In genomic region chr5:150136290-150136689, GRCh38 we compare ENCODE assay signal across 19 cellular contexts. TPM values are rescaled to one million over a fixed set of nuclear protein-coding genes. Genes with fewer than 3 reads are reported as not detected.
A peak's percentile ranks its signal among the peaks of the same experiment; 100 is the strongest.
DNase-seq lines count a peak whose midpoint lies in the region; ATAC-seq, FAIRE-seq and TF ChIP-seq lines count a peak whose summit lies in the region.
"Had no signal": no experiment of that assay in that cellular context is flagged by ENCODE, and none has a peak within 500 bp of the region (broad histone marks: within the 10 kb centered on the region; RNA-seq: fewer than 3 reads in every experiment).

No MANE protein-coding gene starts in this region.

- no peak overlapping the region for H2BK5ac ChIP-seq in H1 (ENCODE audit: low read depth, low read length)

- H2AFZ ChIP-seq in mammary epithelial cell (ENCODE audit: low read depth, low read length) = no peak overlapping the region
- H2AFZ ChIP-seq in H1 (ENCODE audit: low read length) = no peak overlapping the region
- no peak overlapping the region for H2AFZ ChIP-seq in neural progenitor cell (replicated peaks)

- no peak overlapping the region for H2AK5ac ChIP-seq in H1 (ENCODE audit: low read depth, low read length)

- no TSS peak for BruUV-seq in mammary epithelial cell (replicated peaks; lab: Mats Ljungman, UMichigan)

- no peaks in the 10 kb centered on the region for H3K23me2 ChIP-seq in H1 (ENCODE audit: low read depth, low read length)

- TF ChIP-seq EP300 in H1 (IDR thresholded peaks at IDR 0.05; ENCODE audit: borderline replicate concordance in 1 of 2, low read depth in 2 of 2, low read length in 2 of 2) = no peak
- no peak for TF ChIP-seq EP300 in tibial nerve (IDR thresholded peaks at IDR 0.05)

- DNase-seq in breast epithelium (ENCODE audit: low spot score in 2 of 2) = no peak
- DNase-seq in mammary epithelial cell = no peak
- DNase-seq in H1 (ENCODE audit: low read depth in 1 of 2, low spot score in 2 of 2) = no peak
- DNase-seq in neural progenitor cell (ENCODE audit: low spot score) = no peak
- DNase-seq in tibial nerve (ENCODE audit: low spot score in 2 of 2) = no peak
- no peak for DNase-seq in NCI-H524 treated with DMSO at 0.1 percent for 48 hours (lab: John Stamatoyannopoulos, UW)
- DNase-seq in stimulated activated naive CD8-positive, alpha-beta T cell treated with anti-CD3 and anti-CD28 coated beads, Interleukin-15, amount 100 ng/mL, for 72 hours = no peak
- no peak for DNase-seq in DMS 273 treated with DMSO at 0.1 percent for 48 hours (lab: John Stamatoyannopoulos, UW)
- DNase-seq: 8988T; activated CD4-positive, CD25-positive, alpha-beta regulatory T cell treated with anti-CD3 and anti-CD28 coated beads, Interleukin-2, amount 50 U/mL, for 72 hours; C1 segment of cervical spinal cord; NCI-H2029; SHP77 treated with DMSO at 0.1 percent for 48 hours had no signal

- no peak overlapping the region for H3K4me3 ChIP-seq in breast epithelium
- no peak overlapping the region for H3K4me3 ChIP-seq in mammary epithelial cell (replicated peaks in 1 of 3; ENCODE audit: insufficient read depth in 1 of 3, low read depth in 2 of 3, low read length in 3 of 3)
- H3K4me3 ChIP-seq in H1 (ENCODE audit: extremely low read depth in 1 of 4, insufficient read depth in 2 of 4, low read depth in 3 of 4, low read length in 4 of 4) = no peak overlapping the region
- H3K4me3 ChIP-seq in neural progenitor cell = no peak overlapping the region
- no peak overlapping the region for H3K4me3 ChIP-seq in tibial nerve

- H3K27ac ChIP-seq in breast epithelium (peak overlapping the region; percentile 48 to 86), mammary epithelial cell (ENCODE audit: insufficient read depth, low read depth, low read length) (no peak overlapping the region), H1 (ENCODE audit: low read depth, low read length) (no peak overlapping the region), neural progenitor cell (no peak overlapping the region), tibial nerve (peak overlapping the region in 3 of 4 donors; percentile 60 to 99 (median 97))
- H3K27ac ChIP-seq: neutrophil had no signal

- H3K36me3 ChIP-seq in breast epithelium = no peaks in the 10 kb centered on the region
- H3K36me3 ChIP-seq in mammary epithelial cell (ENCODE audit: insufficient read depth, low read length) = no peaks in the 10 kb centered on the region
- H3K36me3 ChIP-seq in H1 (ENCODE audit: control insufficient read depth in 2 of 4, insufficient read depth in 4 of 4, low read length in 3 of 4) = no peaks in the 10 kb centered on the region
- H3K36me3 ChIP-seq in neural progenitor cell = no peaks in the 10 kb centered on the region
- peaks cover 0 to 58% (median 0%) of the 10 kb centered on the region in 3 donors for H3K36me3 ChIP-seq in tibial nerve
- H3K36me3 ChIP-seq: neutrophil had no signal

- intact Hi-C loops in breast epithelium (cut with DNase I; ENCODE audit: low total_unique reads) (no loop called here), mammary epithelial cell (cut with micrococcal nuclease) (no loop called here)

- no peak overlapping the region for H4K8ac ChIP-seq in H1 (ENCODE audit: extremely low read depth, insufficient read depth, low read length)

- H3F3A ChIP-seq in neural progenitor cell (ENCODE audit: low read depth) = peaks cover 3% of the 10 kb centered on the region

- H3K18ac ChIP-seq in H1 (ENCODE audit: extremely low read depth, low read length) = no peak overlapping the region

- no peak overlapping the region for H2BK20ac ChIP-seq in H1 (ENCODE audit: low read length)

- 100% methylated on average over 2 of the region's 6 CpGs for WGBS in mammary epithelial cell (ENCODE audit: low coverage, missing lambda C conversion rate)
- 72% methylated on average over 6 of the region's 6 CpGs; no CpG with 5 or more reads in 1 of the 2 experiments for WGBS in H1 (ENCODE audit: extremely low coverage in 1 of 2, insufficient coverage in 1 of 2, insufficient read length in 1 of 2, insufficient replicate concordance in 2 of 2, low coverage in 1 of 2, low lambda C conversion rate in 2 of 2, missing lambda C conversion rate in 1 of 2), 2 experiments
- WGBS in tibial nerve, 2 donors = 56 to 68% methylated on average over 6 of the region's 6 CpGs

- H2BK120ac ChIP-seq in H1 (replicated peaks; ENCODE audit: low read depth, low read length) = no peak overlapping the region

- H2BK12ac ChIP-seq in H1 (ENCODE audit: low read depth, low read length) = peak overlapping the region; percentile 78; the same call in 1 of the 2 replicates

- peaks cover 59% of the 10 kb centered on the region for H3K4me1 Mint-ChIP-seq in neural progenitor cell
- H3K4me1 Mint-ChIP-seq in stimulated activated naive CD8-positive, alpha-beta T cell treated with anti-CD3 and anti-CD28 coated beads, Interleukin-15, amount 100 ng/mL, for 72 hours = no peaks in the 10 kb centered on the region

- no peak for ATAC-seq in stimulated activated naive CD8-positive, alpha-beta T cell treated with anti-CD3 and anti-CD28 coated beads, Interleukin-15, amount 100 ng/mL, for 72 hours
- ATAC-seq: sciatic nerve had no signal

- H3K79me1 ChIP-seq in H1 (ENCODE audit: low read depth, low read length) = no peaks in the 10 kb centered on the region

- no peak for FAIRE-seq in H1 (lab: Jason Lieb, UNC)
- FAIRE-seq: endothelial cell of umbilical vein had no signal

- no peak overlapping the region for H3K4me3 Mint-ChIP-seq in neural progenitor cell
- H3K4me3 Mint-ChIP-seq in stimulated activated naive CD8-positive, alpha-beta T cell treated with anti-CD3 and anti-CD28 coated beads, Interleukin-15, amount 100 ng/mL, for 72 hours = no peak overlapping the region
- H3K4me3 Mint-ChIP-seq: memory B cell had no signal

- H3K4me1 ChIP-seq in breast epithelium = peaks cover 11 to 15% of the 10 kb centered on the region in 2 donors
- no peaks in the 10 kb centered on the region for H3K4me1 ChIP-seq in mammary epithelial cell (ENCODE audit: insufficient read depth, low read length)
- peaks cover 4 to 32% (median 26%) of the 10 kb centered on the region in 4 experiments for H3K4me1 ChIP-seq in H1 (replicated peaks in 1 of 4; ENCODE audit: control insufficient read depth in 3 of 4, insufficient read depth in 4 of 4, low read length in 3 of 4)
- peaks cover 46% of the 10 kb centered on the region for H3K4me1 ChIP-seq in neural progenitor cell
- H3K4me1 ChIP-seq in tibial nerve = peaks cover 3 to 98% (median 54%) of the 10 kb centered on the region in 4 donors

- H4K91ac ChIP-seq in H1 (replicated peaks; ENCODE audit: insufficient read length, low read length) = no peak overlapping the region

- H3K9ac ChIP-seq in mammary epithelial cell (ENCODE audit: insufficient read depth, low read length) = no peak overlapping the region
- H3K9ac ChIP-seq in H1 (replicated peaks in 1 of 4; ENCODE audit: extremely low read depth in 1 of 4, low read depth in 3 of 4, low read length in 3 of 4) = no peak overlapping the region
- H3K9ac ChIP-seq in neural progenitor cell = no peak overlapping the region

- TF ChIP-seq POLR2A in breast epithelium (IDR thresholded peaks at IDR 0.05) = no peak
- TF ChIP-seq POLR2A in H1 (IDR thresholded peaks at IDR 0.05; ENCODE audit: control extremely low read depth in 1 of 2, low read depth in 2 of 2, low read length in 2 of 2) = no peak
- no peak for TF ChIP-seq POLR2A in tibial nerve (IDR thresholded peaks at IDR 0.05)

- no peak overlapping the region for H4K5ac ChIP-seq in H1 (ENCODE audit: insufficient read length, low read depth, low read length)

- POLR2A ChIA-PET in H1 (lab: Charles Lee; ENCODE audit: partially characterized antibody) = interaction anchor here (0.6 to 1.4 kb wide), 3 partner anchors 15 to 308 kb away, joined by 3 to 5 read pairs (median 4); no protein-coding TSS in a partner anchor

- H3K79me2 ChIP-seq in mammary epithelial cell (ENCODE audit: insufficient read depth, low read length) (no peaks in the 10 kb centered on the region), H1 (ENCODE audit: control insufficient read depth in 1 of 2, insufficient read depth in 2 of 2, low read length in 2 of 2) (no peaks in the 10 kb centered on the region), neural progenitor cell (ENCODE audit: low read depth) (no peaks in the 10 kb centered on the region)

- H3K9me3 Mint-ChIP-seq in neural progenitor cell = no peaks in the 10 kb centered on the region
- H3K9me3 Mint-ChIP-seq in stimulated activated naive CD8-positive, alpha-beta T cell treated with anti-CD3 and anti-CD28 coated beads, Interleukin-15, amount 100 ng/mL, for 72 hours = no peaks in the 10 kb centered on the region
- H3K9me3 Mint-ChIP-seq: memory B cell had no signal

- TF ChIP-seq CTCF in breast epithelium (IDR thresholded peaks at IDR 0.05) (no peak), mammary epithelial cell (conservative IDR thresholded peaks at IDR 0.05 in 1 of 2, IDR thresholded peaks at IDR 0.05 in 1 of 2; ENCODE audit: extremely low read depth in 1 of 2, insufficient read depth in 1 of 2, low read depth in 1 of 2, low read length in 2 of 2) (no peak), H1 (IDR thresholded peaks at IDR 0.05; ENCODE audit: control extremely low read depth in 1 of 3, insufficient read depth in 1 of 3, low read depth in 1 of 3, low read length in 3 of 3) (no peak), neural progenitor cell (IDR thresholded peaks at IDR 0.05) (no peak), tibial nerve (IDR thresholded peaks at IDR 0.05) (no peak)

- H3K56ac ChIP-seq in H1 (replicated peaks; ENCODE audit: insufficient read length, low read depth, low read length) = no peak overlapping the region

- in situ Hi-C loops in mammary epithelial cell (cut with MboI; ENCODE audit: low sequenced_read_pairs in 2 of 2) = no loop called here

- no peaks in the 10 kb centered on the region for H3K9me3 ChIP-seq in breast epithelium
- no peaks in the 10 kb centered on the region for H3K9me3 ChIP-seq in mammary epithelial cell (replicated peaks; ENCODE audit: insufficient read depth, low read length)
- no peaks in the 10 kb centered on the region for H3K9me3 ChIP-seq in H1 (ENCODE audit: insufficient read depth in 2 of 2, low read depth in 1 of 2, low read length in 1 of 2)
- H3K9me3 ChIP-seq in neural progenitor cell (ENCODE audit: low read depth) = no peaks in the 10 kb centered on the region
- no peaks in the 10 kb centered on the region for H3K9me3 ChIP-seq in tibial nerve
- H3K9me3 ChIP-seq: neutrophil had no signal

- H2BK15ac ChIP-seq in H1 (ENCODE audit: low read length) = no peak overlapping the region

- CTCF ChIA-PET in mammary epithelial cell (lab: Charles Lee; ENCODE audit: low non-redundant PET) = no interaction called here
- CTCF ChIA-PET in H1 (lab: Charles Lee; ENCODE audit: partially characterized antibody) = interaction anchor here (0.6 to 13.1 kb wide), 17 partner anchors 9 to 216 kb away, joined by 3 to 188 read pairs (median 4); partner anchors contain the start of gene PDGFRB

- dilution Hi-C loops in mammary epithelial cell (cut with HindIII; ENCODE audit: low sequenced_read_pairs) = no loop called here

- H3K4me2 ChIP-seq in mammary epithelial cell (ENCODE audit: insufficient read depth, low read depth, low read length) (no peak overlapping the region), H1 (ENCODE audit: insufficient read depth in 1 of 2, low read depth in 2 of 2, low read length in 2 of 2) (no peak overlapping the region), neural progenitor cell (no peak overlapping the region)

- no peaks in the 10 kb centered on the region for H4K20me1 ChIP-seq in mammary epithelial cell (ENCODE audit: insufficient read depth, low read length)
- H4K20me1 ChIP-seq in H1 (replicated peaks in 1 of 2; ENCODE audit: control insufficient read depth in 1 of 2, insufficient read depth in 2 of 2, low read length in 2 of 2) = peaks cover 0 to 4% of the 10 kb centered on the region in 2 experiments
- no peaks in the 10 kb centered on the region for H4K20me1 ChIP-seq in neural progenitor cell (ENCODE audit: low read depth)

- no peak for TF ChIP-seq RAD21 in H1 (IDR thresholded peaks at IDR 0.05 in 1 of 2, conservative IDR thresholded peaks at IDR 0.05 in 1 of 2; ENCODE audit: low read depth in 2 of 2, low read length in 2 of 2)

- H3K4ac ChIP-seq in H1 (replicated peaks; ENCODE audit: insufficient read length, low read depth, low read length) = peak overlapping the region; percentile 10

- H3K27me3 ChIP-seq in breast epithelium (no peaks in the 10 kb centered on the region), mammary epithelial cell (ENCODE audit: insufficient read depth, low read length) (no peaks in the 10 kb centered on the region), H1 (replicated peaks in 1 of 4; ENCODE audit: control insufficient read depth in 3 of 4, extremely low read depth in 1 of 4, insufficient read depth in 3 of 4, low read length in 3 of 4) (peaks cover 0 to 5% (median 3%) of the 10 kb centered on the region in 4 experiments; a peak in 3 of 7 replicates), neural progenitor cell (no peaks in the 10 kb centered on the region), tibial nerve (no peaks in the 10 kb centered on the region)

- no peak overlapping the region for H3K14ac ChIP-seq in H1 (ENCODE audit: insufficient read length)

- peak overlapping the region; percentile 92 for H3K27ac Mint-ChIP-seq in neural progenitor cell
- no peak overlapping the region for H3K27ac Mint-ChIP-seq in stimulated activated naive CD8-positive, alpha-beta T cell treated with anti-CD3 and anti-CD28 coated beads, Interleukin-15, amount 100 ng/mL, for 72 hours
- H3K27ac Mint-ChIP-seq: memory B cell had no signal

- H3K23ac ChIP-seq in H1 (ENCODE audit: insufficient read length) = no peak overlapping the region

- H3K36me3 Mint-ChIP-seq in neural progenitor cell = no peaks in the 10 kb centered on the region
- H3K36me3 Mint-ChIP-seq: memory B cell had no signal

- H3K27me3 Mint-ChIP-seq in neural progenitor cell (ENCODE audit: insufficient read depth, low read depth) = peaks cover 13% of the 10 kb centered on the region
- no peaks in the 10 kb centered on the region for H3K27me3 Mint-ChIP-seq in stimulated activated naive CD8-positive, alpha-beta T cell treated with anti-CD3 and anti-CD28 coated beads, Interleukin-15, amount 100 ng/mL, for 72 hours

RNA-seq across cellular contexts. Expression of gene PDGFRB, which starts 19.4 kb away (rescaled TPM):
- 100 to 1,000 TPM in 2 of 3 donors, 10 to 100 TPM in 1; 53.7 to 243 (median 146) TPM for total RNA-seq in breast epithelium
- total RNA-seq in mammary epithelial cell = 1 to 10 TPM in 1 of 2 donors, not detected in 1; 1.5 TPM
- 0.25 TPM for polyA plus RNA-seq in mammary epithelial cell
- polyA minus RNA-seq in mammary epithelial cell = not detected
- 13.7 and 15.9 TPM in 2 replicates for total RNA-seq in H1 (2021; fragmentation: NEBNext Ultra II Directional; extraction: Animal tissue kit (Norgen Biotek cat#: 25700))
- polyA plus RNA-seq in H1 (2011; rRNA removed) = 4.2 and 5.9 TPM in 2 replicates
- polyA plus RNA-seq in H1 (2011; cell fraction: cytosol; rRNA removed) = 3.6 TPM
- 12.1 TPM for polyA plus RNA-seq in H1 (2011; cell fraction: nucleus; rRNA removed)
- polyA plus RNA-seq in H1 (2012, experiment 1 of 2) = 4.0 to 5.6 TPM (median 5.0 TPM) in 4 replicates
- polyA plus RNA-seq in H1 (2012, experiment 2 of 2) = 3.9 TPM
- 14.2 TPM for polyA plus RNA-seq in H1 (2013, experiment 1 of 2)
- polyA plus RNA-seq in H1 (2013, experiment 2 of 2) = 15.0 TPM
- 15.1 and 15.7 TPM in 2 replicates for polyA minus RNA-seq in H1 (2011; rRNA and poly(A)+ RNA removed)
- 6.9 TPM for polyA minus RNA-seq in H1 (2011; cell fraction: cytosol; rRNA and poly(A)+ RNA removed)
- 21.7 TPM for polyA minus RNA-seq in H1 (2011; cell fraction: nucleus; rRNA and poly(A)+ RNA removed)
- total RNA-seq in neural progenitor cell (ENCODE audit: low replicate concordance) = 8.9 and 16.6 TPM in 2 replicates
- 100 to 1,000 TPM; 171 to 354 (median 217) TPM for total RNA-seq in tibial nerve

RNA-seq across cellular contexts. Expression of gene CDX1, which starts 30.3 kb away (rescaled TPM):
- total RNA-seq in breast epithelium = 1 to 10 TPM in 1 of 3 donors, not detected in 2; 1.3 TPM
- not detected for total RNA-seq in mammary epithelial cell
- polyA plus RNA-seq in mammary epithelial cell = not detected
- not detected for polyA minus RNA-seq in mammary epithelial cell
- total RNA-seq in H1 (2021; fragmentation: NEBNext Ultra II Directional; extraction: Animal tissue kit (Norgen Biotek cat#: 25700)) = not detected in 2 replicates
- 0.06 TPM in 1 of 2 replicates, not detected in the other for polyA plus RNA-seq in H1 (2011; rRNA removed)
- polyA plus RNA-seq in H1 (2011; cell fraction: cytosol; rRNA removed) = not detected
- not detected for polyA plus RNA-seq in H1 (2011; cell fraction: nucleus; rRNA removed)
- not detected in 4 replicates for polyA plus RNA-seq in H1 (2012, experiment 1 of 2)
- 0.13 TPM for polyA plus RNA-seq in H1 (2012, experiment 2 of 2)
- polyA plus RNA-seq in H1 (2013, experiment 1 of 2) = 0.06 TPM
- polyA plus RNA-seq in H1 (2013, experiment 2 of 2) = 0.04 TPM
- not detected in 2 replicates for polyA minus RNA-seq in H1 (2011; rRNA and poly(A)+ RNA removed)
- polyA minus RNA-seq in H1 (2011; cell fraction: cytosol; rRNA and poly(A)+ RNA removed) = not detected
- not detected for polyA minus RNA-seq in H1 (2011; cell fraction: nucleus; rRNA and poly(A)+ RNA removed)
- total RNA-seq in neural progenitor cell (ENCODE audit: low replicate concordance) = not detected in 2 replicates
- total RNA-seq in tibial nerve = 1 to 10 TPM in 1 of 4 donors, under 1 TPM in 1, not detected in 2; 0.22 to 2.5 TPM
- total RNA-seq: endothelial cell of umbilical vein; NCI-H460; sciatic nerve; T-helper 2 cell treated with Interferon-gamma antibody and Interleukin-4, amounts not matched to agents 100 ng/mL and 5 ng/mL, for 36 hours had no signal
- polyA plus RNA-seq: endothelial cell of umbilical vein had no signal

RNA-seq across cellular contexts. Expression of gene CSF1R, which starts 49.9 kb away (rescaled TPM):
- 10 to 100 TPM; 11.5 to 79.0 (median 24.1) TPM for total RNA-seq in breast epithelium
- total RNA-seq in mammary epithelial cell = 1 to 10 TPM in 1 of 2 donors, not detected in 1; 1.3 TPM
- 1.5 TPM for polyA plus RNA-seq in mammary epithelial cell
- 5.0 TPM for polyA minus RNA-seq in mammary epithelial cell
- total RNA-seq in H1 (2021; fragmentation: NEBNext Ultra II Directional; extraction: Animal tissue kit (Norgen Biotek cat#: 25700)) = not detected in 2 replicates
- polyA plus RNA-seq in H1 (2011; rRNA removed) = 0.12 TPM in 1 of 2 replicates, not detected in the other
- not detected for polyA plus RNA-seq in H1 (2011; cell fraction: cytosol; rRNA removed)
- polyA plus RNA-seq in H1 (2011; cell fraction: nucleus; rRNA removed) = not detected
- polyA plus RNA-seq in H1 (2012, experiment 1 of 2) = 0.14 TPM in 1 of 4 replicates, not detected in the others
- 0.08 TPM for polyA plus RNA-seq in H1 (2012, experiment 2 of 2)
- polyA plus RNA-seq in H1 (2013, experiment 1 of 2) = 0.08 TPM
- 0.04 TPM for polyA plus RNA-seq in H1 (2013, experiment 2 of 2)
- polyA minus RNA-seq in H1 (2011; rRNA and poly(A)+ RNA removed) = not detected in 2 replicates
- polyA minus RNA-seq in H1 (2011; cell fraction: cytosol; rRNA and poly(A)+ RNA removed) = not detected
- polyA minus RNA-seq in H1 (2011; cell fraction: nucleus; rRNA and poly(A)+ RNA removed) = not detected
- not detected in 2 replicates for total RNA-seq in neural progenitor cell (ENCODE audit: low replicate concordance)
- 10 to 100 TPM; 35.4 to 57.9 (median 45.3) TPM for total RNA-seq in tibial nerve
- total RNA-seq: endothelial cell of umbilical vein; NCI-H460; T-helper 2 cell treated with Interferon-gamma antibody and Interleukin-4, amounts not matched to agents 100 ng/mL and 5 ng/mL, for 36 hours had no signal
- polyA plus RNA-seq: endothelial cell of umbilical vein had no signal

RNA-seq across cellular contexts. Expression of gene SLC6A7, which starts 53.6 kb away (rescaled TPM):
- under 1 TPM in 2 of 3 donors, not detected in 1; 0.15 to 0.16 TPM for total RNA-seq in breast epithelium
- total RNA-seq in mammary epithelial cell = not detected
- not detected for polyA plus RNA-seq in mammary epithelial cell
- polyA minus RNA-seq in mammary epithelial cell = not detected
- total RNA-seq in H1 (2021; fragmentation: NEBNext Ultra II Directional; extraction: Animal tissue kit (Norgen Biotek cat#: 25700)) = 0.07 TPM in 1 of 2 replicates, not detected in the other
- polyA plus RNA-seq in H1 (2011; rRNA removed) = 0.02 and 0.12 TPM in 2 replicates
- 0.04 TPM for polyA plus RNA-seq in H1 (2011; cell fraction: cytosol; rRNA removed)
- polyA plus RNA-seq in H1 (2011; cell fraction: nucleus; rRNA removed) = 0.58 TPM
- polyA plus RNA-seq in H1 (2012, experiment 1 of 2) = 0.09 to 0.13 TPM (median 0.11 TPM) in 3 of 4 replicates, not detected in the other
- polyA plus RNA-seq in H1 (2012, experiment 2 of 2) = not detected
- polyA plus RNA-seq in H1 (2013, experiment 1 of 2) = 0.06 TPM
- polyA plus RNA-seq in H1 (2013, experiment 2 of 2) = 0.06 TPM
- polyA minus RNA-seq in H1 (2011; rRNA and poly(A)+ RNA removed) = 0.41 TPM in 1 of 2 replicates, not detected in the other
- not detected for polyA minus RNA-seq in H1 (2011; cell fraction: cytosol; rRNA and poly(A)+ RNA removed)
- polyA minus RNA-seq in H1 (2011; cell fraction: nucleus; rRNA and poly(A)+ RNA removed) = not detected
- not detected in 2 replicates for total RNA-seq in neural progenitor cell (ENCODE audit: low replicate concordance)
- not detected for total RNA-seq in tibial nerve
- total RNA-seq: endothelial cell of umbilical vein; sciatic nerve; T-helper 2 cell treated with Interferon-gamma antibody and Interleukin-4, amounts not matched to agents 100 ng/mL and 5 ng/mL, for 36 hours had no signal
- polyA plus RNA-seq: endothelial cell of umbilical vein had no signal

Comparison
In these comparisons a context has a peak if more than half of its experiments do, and no peak if none do; other contexts are left out.
1. H3K27ac ChIP-seq: peak in breast epithelium (2 of 2) and tibial nerve (3 of 4); none in mammary epithelial cell (single experiment), H1 (single experiment) and neural progenitor cell (single experiment).
2. RNA of gene CSF1R, which starts 49.9 kb away (total RNA-seq): 35.4 to 57.9 TPM in tibial nerve and 11.5 to 79.0 TPM in breast epithelium; 1.3 TPM in mammary epithelial cell, not detected in H1 and not detected in neural progenitor cell; every median in the first group is over 4 times any median in the second.